ENCODE assay signal across 17 cellular contexts in the genomic region with DNA sequence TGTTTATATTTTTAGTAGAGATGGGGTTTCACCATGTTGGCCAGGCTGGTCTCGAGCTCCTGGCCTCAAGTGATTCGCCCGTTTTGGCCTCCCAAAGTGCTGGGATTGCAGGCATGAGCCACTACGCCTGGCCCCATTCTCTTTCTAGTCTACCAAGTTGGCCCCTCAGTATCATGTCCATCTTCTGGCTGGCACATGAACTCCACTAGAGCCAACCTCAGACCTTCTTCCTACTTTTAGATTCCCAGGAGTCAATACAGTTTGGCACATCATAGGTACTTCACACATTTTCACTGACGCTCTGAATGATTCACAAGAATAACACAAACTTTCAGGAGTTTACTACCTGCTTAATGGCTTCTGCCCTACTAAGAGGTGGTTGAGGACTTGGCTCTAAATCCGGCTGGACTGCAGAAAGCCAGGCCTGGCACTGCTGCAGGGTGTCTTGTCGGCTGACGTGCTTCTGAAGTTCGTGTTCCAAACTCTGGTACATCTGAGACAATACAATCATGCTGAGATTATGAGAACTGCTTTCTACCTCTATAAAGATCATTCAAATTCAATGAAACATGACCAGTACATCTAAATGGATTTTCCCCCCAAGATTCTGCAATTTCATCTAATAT.
A peak's percentile ranks its signal among the peaks of the same experiment; 100 is the strongest.
DNase-seq lines count a peak whose midpoint lies in the region; ATAC-seq and TF ChIP-seq lines count a peak whose summit lies in the region.
"Had no signal": no experiment of that assay in that cellular context is flagged by ENCODE, and none has a peak within 500 bp of the region (broad histone marks: within the 10 kb centered on the region; RNA-seq: fewer than 3 reads in every experiment).

No MANE protein-coding gene starts in this region.

- ATAC-seq in Right ventricle myocardium superior (ENCODE audit: poor library complexity) = peak; percentile 92
- peak in 7 of 8 donors; percentile 20 to 90 (median 75) for ATAC-seq in heart right ventricle
- ATAC-seq in right cardiac atrium = peak; percentile 67 to 72
- ATAC-seq: CD8-positive, alpha-beta T cell; GM23338; HCT116 had no signal

- no peaks in the 10 kb centered on the region for H3K9me3 ChIP-seq in right atrium auricular region
- no peaks in the 10 kb centered on the region for H3K9me3 ChIP-seq in heart right ventricle
- H3K9me3 ChIP-seq in right cardiac atrium (ENCODE audit: control insufficient read depth, low read length) = no peaks in the 10 kb centered on the region
- no peaks in the 10 kb centered on the region for H3K9me3 ChIP-seq in skeletal muscle tissue (ENCODE audit: control insufficient read depth in 3 of 3, low read length in 3 of 3)
- no peaks in the 10 kb centered on the region for H3K9me3 ChIP-seq in CD8-positive, alpha-beta memory T cell (ENCODE audit: low read length)

- H3K36me3 ChIP-seq in right atrium auricular region = peaks cover 88% of the 10 kb centered on the region
- H3K36me3 ChIP-seq in heart right ventricle = peaks cover 0 to 100% (median 54%) of the 10 kb centered on the region in 9 donors
- H3K36me3 ChIP-seq in skeletal muscle tissue (ENCODE audit: control insufficient read depth in 3 of 3, insufficient read depth in 3 of 3, low read length in 3 of 3) = peaks cover 13 to 43% (median 23%) of the 10 kb centered on the region in 3 donors
- no peaks in the 10 kb centered on the region for H3K36me3 ChIP-seq in CD8-positive, alpha-beta memory T cell (ENCODE audit: insufficient read depth, low read length)

- H3K36me3 Mint-ChIP-seq in CD8-positive, alpha-beta memory T cell = peaks cover 0 to 35% (median 3%) of the 10 kb centered on the region in 3 donors
- H3K36me3 Mint-ChIP-seq: CD4-positive, CD25-positive, alpha-beta regulatory T cell; CD8-positive, alpha-beta T cell had no signal

- H3K4me1 ChIP-seq in right atrium auricular region = no peaks in the 10 kb centered on the region
- H3K4me1 ChIP-seq in heart right ventricle = peaks cover 0 to 14% (median 0%) of the 10 kb centered on the region in 9 donors
- H3K4me1 ChIP-seq in right cardiac atrium (ENCODE audit: control insufficient read depth, insufficient read depth, low read length) = no peaks in the 10 kb centered on the region
- peaks cover 3 to 9% (median 9%) of the 10 kb centered on the region in 3 donors for H3K4me1 ChIP-seq in skeletal muscle tissue (ENCODE audit: control insufficient read depth in 3 of 3, insufficient read depth in 3 of 3, low read length in 3 of 3)
- no peaks in the 10 kb centered on the region for H3K4me1 ChIP-seq in CD8-positive, alpha-beta memory T cell (ENCODE audit: insufficient read depth, low read length)

- intact Hi-C loops in Right ventricle myocardium superior (cut with DNase I) = no loop called here
- intact Hi-C loops in heart right ventricle (cut with DNase I) = loop anchor here in 1 of 10 donors (5.0 kb wide), 1 partner anchor 42 kb away; no protein-coding TSS in a partner anchor
- intact Hi-C loops in right cardiac atrium (cut with DNase I) = no loop called here

- no peaks in the 10 kb centered on the region for H3K9me3 Mint-ChIP-seq in CD8-positive, alpha-beta memory T cell
- H3K9me3 Mint-ChIP-seq: CD8-positive, alpha-beta T cell; GM23338 had no signal

- H3K27me3 ChIP-seq in right atrium auricular region (no peaks in the 10 kb centered on the region), heart right ventricle (no peaks in the 10 kb centered on the region), right cardiac atrium (ENCODE audit: control insufficient read depth, insufficient read depth) (no peaks in the 10 kb centered on the region), skeletal muscle tissue (ENCODE audit: control insufficient read depth in 3 of 3, insufficient read depth in 3 of 3, low read length in 3 of 3) (no peaks in the 10 kb centered on the region)
- no peaks in the 10 kb centered on the region for H3K27me3 ChIP-seq in CD8-positive, alpha-beta memory T cell (ENCODE audit: insufficient read depth, low read length, poor library complexity, severe bottlenecking)

- H3K27ac ChIP-seq in right atrium auricular region (peak overlapping the region in 1 of 2 donors; percentile 14), heart right ventricle (peak overlapping the region in 4 of 10 donors; percentile 24 to 64 (median 34)), right cardiac atrium (ENCODE audit: low read length) (peak overlapping the region; percentile 58), skeletal muscle tissue (ENCODE audit: low read depth, low read length) (peak overlapping the region; percentile 74)
- no peak overlapping the region for H3K27ac ChIP-seq in CD8-positive, alpha-beta memory T cell (ENCODE audit: low read depth, low read length)

- peak overlapping the region in 1 of 8 donors; percentile 85 for H3K27ac Mint-ChIP-seq in CD8-positive, alpha-beta memory T cell
- H3K27ac Mint-ChIP-seq: CD4-positive, CD25-positive, alpha-beta regulatory T cell; CD8-positive, alpha-beta T cell; GM23338; H9 had no signal

- 74 to 82% methylated on average over 9 of the region's 9 CpGs for WGBS in heart right ventricle, 2 donors
- 84% methylated on average over 9 of the region's 9 CpGs for WGBS in right cardiac atrium

- POLR2A ChIA-PET in CD8-positive, alpha-beta memory T cell (lab: Charles Lee) = no interaction called here

- CTCF ChIA-PET in CD8-positive, alpha-beta memory T cell (lab: Charles Lee) = interaction anchor here (1.4 kb wide), 1 partner anchor 34 kb away, joined by 3 read pairs; no protein-coding TSS in a partner anchor

- peaks cover 0 to 1% of the 10 kb centered on the region in 2 donors for H3K27me3 Mint-ChIP-seq in CD8-positive, alpha-beta memory T cell

- TF ChIP-seq CTCF in right atrium auricular region (IDR thresholded peaks at IDR 0.05) (no peak), heart right ventricle (IDR thresholded peaks at IDR 0.05) (no peak)

- DNase-seq in Right ventricle myocardium superior (no peak), right atrium auricular region (ENCODE audit: low spot score) (no peak), heart right ventricle (peak in 1 of 2 donors; percentile 26), right cardiac atrium (peak in 2 of 3 donors; percentile 55 to 61), NCI-H2081 (lab: John Stamatoyannopoulos, UW) (no peak), NCI-H748 treated with DMSO at 0.1 percent for 48 hours (lab: John Stamatoyannopoulos, UW) (no peak)
- DNase-seq in CD8-positive, alpha-beta memory T cell = no peak
- DNase-seq: C1 segment of cervical spinal cord; CD4-positive, CD25-positive, alpha-beta regulatory T cell; CD8-positive, alpha-beta T cell; DMS 273 treated with DMSO at 0.1 percent for 48 hours; DMS79; GF-D8; H9 had no signal

- H3K4me1 Mint-ChIP-seq in CD8-positive, alpha-beta memory T cell = no peaks in the 10 kb centered on the region
- H3K4me1 Mint-ChIP-seq: GM23338, H9 had no signal

- no peak overlapping the region for H3K4me3 ChIP-seq in right atrium auricular region
- no peak overlapping the region for H3K4me3 ChIP-seq in heart right ventricle
- H3K4me3 ChIP-seq in right cardiac atrium (ENCODE audit: low read length) = no peak overlapping the region
- H3K4me3 ChIP-seq in skeletal muscle tissue (ENCODE audit: low read length in 3 of 3) = no peak overlapping the region
- no peak overlapping the region for H3K4me3 ChIP-seq in CD8-positive, alpha-beta memory T cell (ENCODE audit: low read length)
- H3K4me3 ChIP-seq: GM23338 had no signal

- H3K9ac ChIP-seq in skeletal muscle tissue (ENCODE audit: low read depth in 1 of 3, low read length in 3 of 3) = no peak overlapping the region

- H3K4me3 Mint-ChIP-seq in CD8-positive, alpha-beta memory T cell = no peak overlapping the region
- H3K4me3 Mint-ChIP-seq: CD4-positive, CD25-positive, alpha-beta regulatory T cell; CD8-positive, alpha-beta T cell; GM23338; H9 had no signal

Comparison
In these comparisons a context has a peak if more than half of its experiments do, and no peak if none do; other contexts are left out.
1. DNase-seq: peak in right cardiac atrium (2 of 3); none in Right ventricle myocardium superior (single experiment), right atrium auricular region (single experiment), NCI-H2081 (0 of 2), CD8-positive, alpha-beta memory T cell (0 of 5) and NCI-H748 treated with DMSO at 0.1 percent for 48 hours (single experiment).
2. Peak in every context shown above with its lines, with median percentiles within 50 percentile points of each other: ATAC-seq.